Comparison of ENCODE assay signal across 29 cellular contexts in the genomic region with DNA sequence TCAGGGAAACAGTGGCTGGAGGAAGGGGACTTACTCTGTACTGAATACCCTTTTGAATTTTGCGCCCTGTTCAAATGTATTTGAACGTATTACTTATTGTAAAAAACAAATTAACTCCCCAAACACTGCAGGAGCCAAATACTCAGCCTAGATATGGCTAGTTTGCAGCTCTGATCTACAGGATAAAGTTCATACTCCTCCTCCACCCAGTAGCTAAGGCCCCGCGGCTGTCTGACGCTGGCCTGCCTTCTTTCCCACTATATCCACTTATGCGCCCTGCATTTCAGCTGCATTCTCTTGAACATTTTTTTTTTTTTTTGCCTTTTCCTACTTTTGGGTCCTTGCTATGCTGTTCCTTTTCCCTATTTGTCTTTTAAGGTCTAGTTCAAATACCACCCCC. TPM values are rescaled to one million over a fixed set of nuclear protein-coding genes. Genes with fewer than 3 reads are reported as not detected.
"Had no signal": no experiment of that assay in that cellular context is flagged by ENCODE, and none has a peak within 500 bp of the region (broad histone marks: within the 10 kb centered on the region; RNA-seq: fewer than 3 reads in every experiment).

No MANE protein-coding gene starts in this region.

- H3K9ac ChIP-seq: neural progenitor cell had no signal

- H3K27me3 ChIP-seq: cardiac muscle cell, hepatocyte, neural progenitor cell, sigmoid colon, upper lobe of left lung had no signal

- H3K4me3 Mint-ChIP-seq: activated naive CD8-positive, alpha-beta T cell treated with anti-CD3 and anti-CD28 coated beads, Interleukin-2, amount 10 ng/mL, durations not matched to agents 7 days and 5 days; activated T-cell treated with anti-CD3 and anti-CD28 coated beads, Interleukin-2, amount 50 U/mL, for 24 hours; activated T-helper 17 cell treated with anti-CD3 and anti-CD28 coated beads, Interleukin-2, amount 50 U/mL, for 72 hours; dendritic cell treated with granulocyte-macrophage colony-stimulating factor and Interleukin-4, amounts not matched to agents 40 ng/mL and 50 ng/mL, for 4 days; immature natural killer cell; naive thymus-derived CD4-positive, alpha-beta T cell; neural progenitor cell; stimulated activated naive B cell treated with anti-CD40 and anti-IgM and Interleukin-4, amounts not matched to agents 10 μg/mL and 1 μg/mL and 100 μg/mL, for 72 hours; T-helper 1 cell treated with Interleukin-12 subunit alpha and Interleukin-12 subunit beta and Interleukin-4 antibody, amounts not matched to agents 30 μg/mL and 1 μg/mL, for 36 hours; WTC11 had no signal

- H3K9me3 Mint-ChIP-seq: activated naive CD8-positive, alpha-beta T cell treated with anti-CD3 and anti-CD28 coated beads, Interleukin-2, amount 10 ng/mL, durations not matched to agents 7 days and 5 days; activated T-cell treated with anti-CD3 and anti-CD28 coated beads, Interleukin-2, amount 50 U/mL, for 24 hours; activated T-helper 17 cell treated with anti-CD3 and anti-CD28 coated beads, Interleukin-2, amount 50 U/mL, for 72 hours; dendritic cell treated with granulocyte-macrophage colony-stimulating factor and Interleukin-4, amounts not matched to agents 40 ng/mL and 50 ng/mL, for 4 days; immature natural killer cell; naive thymus-derived CD4-positive, alpha-beta T cell; neural progenitor cell; stimulated activated naive B cell treated with anti-CD40 and anti-IgM and Interleukin-4, amounts not matched to agents 10 μg/mL and 1 μg/mL and 100 μg/mL, for 72 hours; T-helper 1 cell treated with Interleukin-12 subunit alpha and Interleukin-12 subunit beta and Interleukin-4 antibody, amounts not matched to agents 30 μg/mL and 1 μg/mL, for 36 hours; WTC11 had no signal

- H3K9me3 ChIP-seq: sigmoid colon, thoracic aorta, upper lobe of left lung had no signal

- H3K36me3 ChIP-seq: neural progenitor cell had no signal

- DNase-seq: activated CD8-positive, alpha-beta memory T cell treated with anti-CD3 and anti-CD28 coated beads for 24 hours; activated CD8-positive, alpha-beta memory T cell treated with anti-CD3 and anti-CD28 coated beads, Interleukin-2, amount 50 U/mL, for 4 hours; activated naive CD4-positive, alpha-beta T cell treated with Interleukin-2 at 50 U/mL for 16 hours; activated naive CD8-positive, alpha-beta T cell treated with anti-CD3 and anti-CD28 coated beads, Interleukin-2, amount 10 ng/mL, durations not matched to agents 7 days and 5 days; activated T-cell treated with anti-CD3 and anti-CD28 coated beads, Interleukin-2, amount 50 U/mL, for 24 hours; amygdala; effector CD4-positive, alpha-beta T cell; foreskin melanocyte; glutamatergic neuron; immature natural killer cell; kidney glomerular epithelial cell; mesendoderm; naive thymus-derived CD4-positive, alpha-beta T cell; posterior cingulate gyrus; sigmoid colon; stimulated activated CD4-positive, alpha-beta T cell treated with anti-CD3 and anti-CD28 coated beads, Interleukin-2, amount 100 ng/mL, for 48 hours; stimulated activated CD8-positive, alpha-beta memory T cell treated with anti-CD3 and anti-CD28 coated beads, Interleukin-4, amount 100 ng/mL, for 48 hours; stimulated activated naive B cell treated with anti-CD40 and anti-IgM and Interleukin-4, amounts not matched to agents 10 μg/mL and 1 μg/mL and 100 μg/mL, for 72 hours; T1000; upper lobe of left lung had no signal

- H3K27me3 Mint-ChIP-seq: activated naive CD8-positive, alpha-beta T cell treated with anti-CD3 and anti-CD28 coated beads, Interleukin-2, amount 10 ng/mL, durations not matched to agents 7 days and 5 days; activated T-cell treated with anti-CD3 and anti-CD28 coated beads, Interleukin-2, amount 50 U/mL, for 24 hours; activated T-helper 17 cell treated with anti-CD3 and anti-CD28 coated beads, Interleukin-2, amount 50 U/mL, for 72 hours; dendritic cell treated with granulocyte-macrophage colony-stimulating factor and Interleukin-4, amounts not matched to agents 40 ng/mL and 50 ng/mL, for 4 days; naive thymus-derived CD4-positive, alpha-beta T cell; stimulated activated naive B cell treated with anti-CD40 and anti-IgM and Interleukin-4, amounts not matched to agents 10 μg/mL and 1 μg/mL and 100 μg/mL, for 72 hours had no signal

- H3K4me3 ChIP-seq: cardiac muscle cell, hepatocyte, neural progenitor cell, sigmoid colon, thoracic aorta, upper lobe of left lung had no signal

- H3K27ac ChIP-seq: cardiac muscle cell, hepatocyte, neural progenitor cell, sigmoid colon, thoracic aorta, upper lobe of left lung had no signal

- H2AFZ ChIP-seq: hepatocyte, neural progenitor cell had no signal

- H3K27ac Mint-ChIP-seq: activated naive CD8-positive, alpha-beta T cell treated with anti-CD3 and anti-CD28 coated beads, Interleukin-2, amount 10 ng/mL, durations not matched to agents 7 days and 5 days; activated T-cell treated with anti-CD3 and anti-CD28 coated beads, Interleukin-2, amount 50 U/mL, for 24 hours; activated T-helper 17 cell treated with anti-CD3 and anti-CD28 coated beads, Interleukin-2, amount 50 U/mL, for 72 hours; dendritic cell treated with granulocyte-macrophage colony-stimulating factor and Interleukin-4, amounts not matched to agents 40 ng/mL and 50 ng/mL, for 4 days; immature natural killer cell; neural progenitor cell; stimulated activated naive B cell treated with anti-CD40 and anti-IgM and Interleukin-4, amounts not matched to agents 10 μg/mL and 1 μg/mL and 100 μg/mL, for 72 hours; T-helper 1 cell treated with Interleukin-12 subunit alpha and Interleukin-12 subunit beta and Interleukin-4 antibody, amounts not matched to agents 30 μg/mL and 1 μg/mL, for 36 hours; WTC11 had no signal

- H3K4me1 ChIP-seq: neural progenitor cell had no signal

- H3K4me1 Mint-ChIP-seq: activated T-helper 17 cell treated with anti-CD3 and anti-CD28 coated beads, Interleukin-2, amount 50 U/mL, for 72 hours; stimulated activated naive B cell treated with anti-CD40 and anti-IgM and Interleukin-4, amounts not matched to agents 10 μg/mL and 1 μg/mL and 100 μg/mL, for 72 hours had no signal

- ATAC-seq: activated T-helper 17 cell treated with anti-CD3 and anti-CD28 coated beads, Interleukin-2, amount 50 U/mL, for 72 hours; esophagus mucosa; naive thymus-derived CD4-positive, alpha-beta T cell; stimulated activated naive B cell treated with anti-CD40 and anti-IgM and Interleukin-4, amounts not matched to agents 10 μg/mL and 1 μg/mL and 100 μg/mL, for 72 hours; WTC11 had no signal

- H3K4me2 ChIP-seq: hepatocyte, neural progenitor cell had no signal

RNA-seq across cellular contexts. Expression of a gene that starts 6.5 kb away (rescaled TPM):
- total RNA-seq: esophagus mucosa had no signal
- polyA plus RNA-seq: immature natural killer cell had no signal
